In the genomic region with DNA sequence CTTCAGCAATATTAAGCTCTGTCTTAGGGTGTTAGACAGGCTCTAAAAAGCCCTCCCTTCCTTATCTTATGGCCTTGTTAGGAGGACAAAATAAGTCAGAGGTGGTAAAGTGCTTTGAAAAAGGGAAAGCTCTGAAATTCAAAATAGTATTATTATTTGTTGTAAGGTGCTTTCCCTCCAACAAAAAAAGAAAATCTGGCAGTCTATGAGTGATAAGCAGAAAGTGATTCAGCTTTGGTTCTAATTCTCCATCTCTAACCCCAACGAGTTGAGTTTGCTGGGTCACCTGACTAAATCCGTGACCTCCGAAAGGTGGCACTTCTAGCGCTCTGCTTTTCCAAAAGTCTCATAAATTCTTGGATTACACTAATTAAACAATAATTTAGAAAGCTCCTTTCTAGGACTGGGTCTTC, we compare ENCODE assay signal across 8 cellular contexts.
A peak's percentile ranks its signal among the peaks of the same experiment; 100 is the strongest.
DNase-seq lines count a peak whose midpoint lies in the region; ATAC-seq and TF ChIP-seq lines count a peak whose summit lies in the region.
"Not testable (repeated sequence)": the region's sequence is repeated elsewhere in the genome, so short reads cannot be mapped to it uniquely, and the experiment has no call there.

No MANE protein-coding gene starts in this region.

- TF ChIP-seq CTCF in GM12865 (IDR thresholded peaks at IDR 0.05; ENCODE audit: insufficient read depth, low read depth, low read length, missing control alignments); activated B cell treated with CpG ODN at 0.5 μM for 24 hours (IDR thresholded peaks at IDR 0.05): not testable (repeated sequence)

- not testable (repeated sequence) for H3K9me3 Mint-ChIP-seq in activated B cell treated with CpG ODN at 0.5 μM for 24 hours; activated T-cell treated with anti-CD3 and anti-CD28 coated beads, Interleukin-2, amount 50 U/mL, for 4 hours; naive B cell; stimulated activated naive B cell treated with anti-CD40 and anti-IgM and Interleukin-4, amounts not matched to agents 10 μg/mL and 1 μg/mL and 100 μg/mL, for 72 hours

- H3K4me3 Mint-ChIP-seq in activated B cell treated with CpG ODN at 0.5 μM for 24 hours; activated T-cell treated with anti-CD3 and anti-CD28 coated beads, Interleukin-2, amount 50 U/mL, for 4 hours; stimulated activated naive B cell treated with anti-CD40 and anti-IgM and Interleukin-4, amounts not matched to agents 10 μg/mL and 1 μg/mL and 100 μg/mL, for 72 hours: not testable (repeated sequence)
- peak overlapping the region in 2 of 8 donors; percentile 25 to 35 for H3K4me3 Mint-ChIP-seq in naive B cell

- CTCF ChIA-PET in activated B cell treated with CpG ODN at 0.5 μM for 24 hours (lab: Charles Lee): not testable (repeated sequence)

- H3K4me3 ChIP-seq in GM12865 (ENCODE audit: low read depth, low read length): not testable (repeated sequence)

- ATAC-seq in GM21619 (IDR thresholded peaks at IDR 0.05; ENCODE audit: unreplicated experiment) (peak; percentile 49), HG03378 (IDR thresholded peaks at IDR 0.05; ENCODE audit: unreplicated experiment) (peak; percentile 39), activated B cell treated with CpG ODN at 0.5 μM for 24 hours (ENCODE audit: low read depth) (peak; percentile 35)
- peak; percentile 60 to 65 for ATAC-seq in activated T-cell treated with anti-CD3 and anti-CD28 coated beads, Interleukin-2, amount 50 U/mL, for 4 hours
- ATAC-seq in naive B cell (ENCODE audit: low read depth in 2 of 2): not testable (repeated sequence)
- peak; percentile 71 to 72 for ATAC-seq in stimulated activated naive B cell treated with anti-CD40 and anti-IgM and Interleukin-4, amounts not matched to agents 10 μg/mL and 1 μg/mL and 100 μg/mL, for 72 hours (replicated peaks)

- H3K36me3 Mint-ChIP-seq in activated B cell treated with CpG ODN at 0.5 μM for 24 hours (ENCODE audit: low read depth); naive B cell: not testable (repeated sequence)
- peaks cover 14% of the 10 kb centered on the region for H3K36me3 Mint-ChIP-seq in activated T-cell treated with anti-CD3 and anti-CD28 coated beads, Interleukin-2, amount 50 U/mL, for 4 hours (ENCODE audit: insufficient read depth)
- H3K36me3 Mint-ChIP-seq in stimulated activated naive B cell treated with anti-CD40 and anti-IgM and Interleukin-4, amounts not matched to agents 10 μg/mL and 1 μg/mL and 100 μg/mL, for 72 hours: peaks cover 5 to 14% of the 10 kb centered on the region in 2 donors

- DNase-seq in GM12865 (ENCODE audit: low read depth): peak; percentile 25
- not testable (repeated sequence) for DNase-seq in activated B cell treated with CpG ODN at 0.5 μM for 24 hours; activated T-cell treated with anti-CD3 and anti-CD28 coated beads, Interleukin-2, amount 50 U/mL, for 4 hours; naive B cell
- peak; percentile 36 for DNase-seq in activated naive CD4-positive, alpha-beta T cell treated with anti-CD3 and anti-CD28 coated beads, Interleukin-2, amount 50 U/mL, for 16 hours
- DNase-seq in stimulated activated naive B cell treated with anti-CD40 and anti-IgM and Interleukin-4, amounts not matched to agents 10 μg/mL and 1 μg/mL and 100 μg/mL, for 72 hours: peak; percentile 60

- H3K4me1 Mint-ChIP-seq in activated B cell treated with CpG ODN at 0.5 μM for 24 hours: peaks cover 46% of the 10 kb centered on the region
- H3K4me1 Mint-ChIP-seq in activated T-cell treated with anti-CD3 and anti-CD28 coated beads, Interleukin-2, amount 50 U/mL, for 4 hours (ENCODE audit: low read depth): peaks cover 30% of the 10 kb centered on the region
- H3K4me1 Mint-ChIP-seq in naive B cell: peaks cover 26 to 34% (median 30%) of the 10 kb centered on the region in 3 donors
- H3K4me1 Mint-ChIP-seq in stimulated activated naive B cell treated with anti-CD40 and anti-IgM and Interleukin-4, amounts not matched to agents 10 μg/mL and 1 μg/mL and 100 μg/mL, for 72 hours: peaks cover 23 to 38% of the 10 kb centered on the region in 2 donors

- H3K27ac Mint-ChIP-seq in activated B cell treated with CpG ODN at 0.5 μM for 24 hours (peak overlapping the region; percentile 86), naive B cell (peak overlapping the region in 4 of 6 donors; percentile 60 to 89 (median 72))
- peak overlapping the region; percentile 78 for H3K27ac Mint-ChIP-seq in stimulated activated naive B cell treated with anti-CD40 and anti-IgM and Interleukin-4, amounts not matched to agents 10 μg/mL and 1 μg/mL and 100 μg/mL, for 72 hours

- POLR2A ChIA-PET in activated B cell treated with CpG ODN at 0.5 μM for 24 hours (lab: Charles Lee): not testable (repeated sequence)

- H3K27me3 Mint-ChIP-seq in activated B cell treated with CpG ODN at 0.5 μM for 24 hours; activated T-cell treated with anti-CD3 and anti-CD28 coated beads, Interleukin-2, amount 50 U/mL, for 4 hours (ENCODE audit: low read depth); naive B cell; stimulated activated naive B cell treated with anti-CD40 and anti-IgM and Interleukin-4, amounts not matched to agents 10 μg/mL and 1 μg/mL and 100 μg/mL, for 72 hours: not testable (repeated sequence)

- intact Hi-C loops in activated B cell treated with CpG ODN at 0.5 μM for 24 hours (cut with micrococcal nuclease): not testable (repeated sequence)
